In the genomic region with DNA sequence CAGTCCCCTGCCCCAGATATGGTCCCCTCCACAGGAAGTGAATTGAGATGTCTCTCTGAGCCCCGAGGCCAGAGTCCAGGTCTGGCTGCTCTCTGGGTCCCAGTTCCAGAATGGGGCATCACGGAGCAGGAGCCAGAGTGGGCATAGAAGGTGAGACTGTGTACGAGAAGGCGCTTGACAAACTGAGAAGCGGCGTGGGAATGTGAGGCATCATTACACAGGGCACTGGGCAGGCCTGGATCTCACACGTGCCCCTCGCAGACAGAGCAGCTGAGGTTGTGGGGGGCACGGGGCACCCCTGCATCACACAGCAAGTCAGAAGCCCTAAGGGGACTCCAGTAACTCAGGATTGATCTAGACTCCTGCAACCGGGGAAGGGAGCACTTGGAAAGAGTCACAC, we compare ENCODE assay signal across 19 cellular contexts. TPM values are rescaled to one million over a fixed set of nuclear protein-coding genes. Genes with fewer than 3 reads are reported as not detected.
A peak's percentile ranks its signal among the peaks of the same experiment; 100 is the strongest.
DNase-seq lines count a peak whose midpoint lies in the region; ATAC-seq and TF ChIP-seq lines count a peak whose summit lies in the region.
"Had no signal": no experiment of that assay in that cellular context is flagged by ENCODE, and none has a peak within 500 bp of the region (broad histone marks: within the 10 kb centered on the region; RNA-seq: fewer than 3 reads in every experiment).

No MANE protein-coding gene starts in this region.

- H2BK5ac ChIP-seq in mesendoderm (ENCODE audit: low read length) = no peak overlapping the region

- H3K36me3 Mint-ChIP-seq in T-helper 2 cell treated with Interferon-gamma antibody and Interleukin-4, amounts not matched to agents 5 μg/mL and 100 μg/mL, for 36 hours (ENCODE audit: low read depth) = no peaks in the 10 kb centered on the region
- H3K36me3 Mint-ChIP-seq: CD4-positive, alpha-beta memory T cell had no signal

- no peak overlapping the region for H4K5ac ChIP-seq in mesendoderm (ENCODE audit: low read length)

- H3K79me1 ChIP-seq in mesendoderm (ENCODE audit: low read length) = no peaks in the 10 kb centered on the region

- H3K4me3 Mint-ChIP-seq in T-helper 2 cell treated with Interferon-gamma antibody and Interleukin-4, amounts not matched to agents 5 μg/mL and 100 μg/mL, for 36 hours = no peak overlapping the region

- H3K9me3 Mint-ChIP-seq in T-helper 2 cell treated with Interferon-gamma antibody and Interleukin-4, amounts not matched to agents 5 μg/mL and 100 μg/mL, for 36 hours = no peaks in the 10 kb centered on the region

- H3K36me3 ChIP-seq in H7 (replicated peaks; ENCODE audit: control insufficient read depth, insufficient read depth, low read length) (no peaks in the 10 kb centered on the region), mesendoderm (ENCODE audit: control insufficient read depth, insufficient read depth, low read length) (no peaks in the 10 kb centered on the region), uterus (no peaks in the 10 kb centered on the region)
- H3K36me3 ChIP-seq: BLaER1 treated with 17β-estradiol and CSF1 and Interleukin-3, amounts not matched to agents 10 nM and 100 nM; SJCRH30 had no signal

- intact Hi-C loops in posterior vena cava (cut with DNase I) (no loop called here), uterus (cut with DNase I; ENCODE audit: low total_unique reads) (loop anchor here (5.0 kb wide), 1 partner anchor 62 kb away; no protein-coding TSS in a partner anchor)

- H3K4me2 ChIP-seq in mesendoderm (ENCODE audit: low read length) = no peak overlapping the region
- H3K4me2 ChIP-seq: BLaER1 treated with 17β-estradiol and CSF1 and Interleukin-3, amounts not matched to agents 10 nM and 100 nM had no signal

- H3K4me1 ChIP-seq in mesendoderm (ENCODE audit: control insufficient read depth, low read depth, low read length) (peaks cover 4% of the 10 kb centered on the region), uterus (peaks cover 0 to 3% of the 10 kb centered on the region in 2 donors)

- H3K4ac ChIP-seq in mesendoderm (ENCODE audit: low read depth, low read length) = no peak overlapping the region

- peak overlapping the region; percentile 35 for H3K23ac ChIP-seq in mesendoderm (ENCODE audit: low read length)

- no peak for TF ChIP-seq POLR2A in uterus (IDR thresholded peaks at IDR 0.05)

- H3K27me3 ChIP-seq in H7 (ENCODE audit: control insufficient read depth, insufficient read depth, low read length) (peaks cover 14% of the 10 kb centered on the region), mesendoderm (ENCODE audit: insufficient read depth, low read length, poor library complexity) (no peaks in the 10 kb centered on the region), uterus (no peaks in the 10 kb centered on the region)
- H3K27me3 ChIP-seq: SJCRH30 had no signal

- H3K9ac ChIP-seq in mesendoderm (ENCODE audit: low read length) = no peak overlapping the region
- H3K9ac ChIP-seq: BLaER1 treated with 17β-estradiol and CSF1 and Interleukin-3, amounts not matched to agents 10 nM and 100 nM had no signal

- no peak overlapping the region for H3K56ac ChIP-seq in mesendoderm (ENCODE audit: low read length)

- DNase-seq in H7 = peak; percentile 13
- no peak for DNase-seq in mesendoderm
- DNase-seq in posterior vena cava (ENCODE audit: low spot score) = peak; percentile 64
- DNase-seq in uterus = no peak
- no peak for DNase-seq in T-helper 2 cell treated with Interferon-gamma antibody and Interleukin-4, amounts not matched to agents 5 μg/mL and 100 μg/mL, for 36 hours (ENCODE audit: low spot score)
- DNase-seq: Calu3; CD4-positive, alpha-beta memory T cell; Karpas-422; MV-4-11; NCI-H1694; NCI-H2081; NCI-H2171; NCI-H345; NCI-H524 treated with DMSO at 0.1 percent for 48 hours; NCI-H82; SJCRH30 had no signal

- TF ChIP-seq CTCF in uterus (IDR thresholded peaks at IDR 0.05) = no peak

- WGBS in mesendoderm (ENCODE audit: extremely low coverage, insufficient coverage, low lambda C conversion rate) = no CpG with 5 or more reads among the region's 10 CpGs

- H3K27ac ChIP-seq in mesendoderm (ENCODE audit: low read depth, low read length) (no peak overlapping the region), uterus (no peak overlapping the region)
- H3K27ac ChIP-seq: BLaER1 treated with 17β-estradiol and CSF1 and Interleukin-3, amounts not matched to agents 10 nM and 100 nM; SJCRH30 had no signal

- peaks cover 21% of the 10 kb centered on the region for H3K4me1 Mint-ChIP-seq in T-helper 2 cell treated with Interferon-gamma antibody and Interleukin-4, amounts not matched to agents 5 μg/mL and 100 μg/mL, for 36 hours (ENCODE audit: low read depth)

- H3K4me3 ChIP-seq in H7 (ENCODE audit: insufficient read depth, low read depth, low read length) (no peak overlapping the region), mesendoderm (ENCODE audit: low read length) (no peak overlapping the region), uterus (no peak overlapping the region)
- H3K4me3 ChIP-seq: BLaER1 treated with 17β-estradiol and CSF1 and Interleukin-3, amounts not matched to agents 10 nM and 100 nM; SJCRH30 had no signal

- no peak overlapping the region for H4K8ac ChIP-seq in mesendoderm (ENCODE audit: low read depth, low read length)

- H3K79me2 ChIP-seq in mesendoderm (ENCODE audit: control insufficient read depth, insufficient read depth, low read length) = no peaks in the 10 kb centered on the region

- H2AK5ac ChIP-seq in mesendoderm (ENCODE audit: low read length) = no peak overlapping the region

- no peaks in the 10 kb centered on the region for H3K9me3 ChIP-seq in uterus
- H3K9me3 ChIP-seq: BLaER1 treated with 17β-estradiol and CSF1 and Interleukin-3, amounts not matched to agents 10 nM and 100 nM; SJCRH30 had no signal

- no peak overlapping the region for H3K18ac ChIP-seq in mesendoderm (ENCODE audit: low read length)

- H2BK15ac ChIP-seq in mesendoderm (replicated peaks; ENCODE audit: low read depth) = no peak overlapping the region

- H3K27ac Mint-ChIP-seq in T-helper 2 cell treated with Interferon-gamma antibody and Interleukin-4, amounts not matched to agents 5 μg/mL and 100 μg/mL, for 36 hours = no peak overlapping the region

- H3K27me3 Mint-ChIP-seq in T-helper 2 cell treated with Interferon-gamma antibody and Interleukin-4, amounts not matched to agents 5 μg/mL and 100 μg/mL, for 36 hours (ENCODE audit: low read depth) = peaks cover 7% of the 10 kb centered on the region
- H3K27me3 Mint-ChIP-seq: CD4-positive, alpha-beta memory T cell had no signal

- no peak for ATAC-seq in GM18867 (IDR thresholded peaks at IDR 0.05; ENCODE audit: unreplicated experiment)
- no peak for ATAC-seq in HG03025 (IDR thresholded peaks at IDR 0.05; ENCODE audit: low FRiP score, unreplicated experiment)

- H2BK120ac ChIP-seq in mesendoderm (ENCODE audit: low read depth, low read length) = no peak overlapping the region

RNA-seq across cellular contexts. Expression of a gene that starts 9.2 kb away (rescaled TPM):
- 19.3 and 26.8 TPM in 2 replicates for total RNA-seq in H7 (2014; rRNA removed; shearing (Covaris generic))
- 12.8 TPM for polyA plus RNA-seq in mesendoderm (2013, experiment 1 of 2)
- polyA plus RNA-seq in mesendoderm (2013, experiment 2 of 2) = 13.7 TPM
- total RNA-seq in posterior vena cava (10 to 100 TPM; 20.4 to 22.1 TPM), uterus (10 to 100 TPM; 19.1 to 85.3 (median 53.0) TPM)

RNA-seq across cellular contexts. Expression of a gene that starts 29.5 kb away (rescaled TPM):
- total RNA-seq in H7 (2014; rRNA removed; shearing (Covaris generic)) = 6.2 and 16.0 TPM in 2 replicates
- 2.2 TPM for polyA plus RNA-seq in mesendoderm (2013, experiment 1 of 2)
- polyA plus RNA-seq in mesendoderm (2013, experiment 2 of 2) = 2.3 TPM
- total RNA-seq in posterior vena cava (10 to 100 TPM; 13.5 to 17.6 TPM), uterus (10 to 100 TPM; 20.7 to 57.6 (median 32.3) TPM)

RNA-seq across cellular contexts. Expression of a gene that starts 32.5 kb away (rescaled TPM):
- total RNA-seq in H7 (2014; rRNA removed; shearing (Covaris generic)) = 85.2 and 85.5 TPM in 2 replicates
- polyA plus RNA-seq in mesendoderm (2013, experiment 1 of 2) = 29.0 TPM
- 27.5 TPM for polyA plus RNA-seq in mesendoderm (2013, experiment 2 of 2)
- total RNA-seq in posterior vena cava (10 to 100 TPM; 49.9 to 81.9 TPM), uterus (100 to 1,000 TPM in 1 of 4 donors, 10 to 100 TPM in 3; 21.3 to 222 (median 70.4) TPM)

Comparison
In these comparisons a context has a peak if more than half of its experiments do, and no peak if none do; other contexts are left out.
1. DNase-seq: peak in H7 (single experiment) and posterior vena cava (single experiment); none in mesendoderm (single experiment), uterus (0 of 2) and T-helper 2 cell treated with Interferon-gamma antibody and Interleukin-4, amounts not matched to agents 5 μg/mL and 100 μg/mL, for 36 hours (single experiment).